In genomic region chr3:160459450-160459970, GRCh38 we compare ENCODE assay signal across 21 cellular contexts.
"Had no signal": no experiment of that assay in that cellular context is flagged by ENCODE, and none has a peak within 500 bp of the region (broad histone marks: within the 10 kb centered on the region; RNA-seq: fewer than 3 reads in every experiment).

No MANE protein-coding gene starts in this region.

- H3K27ac ChIP-seq: KMS-11, Peyer's patch, SJCRH30 had no signal

- ATAC-seq: PC-3, Right ventricle myocardium inferior, SK-N-SH treated with all-trans-retinoic acid at 6 μM for 48 hours had no signal

- H3K4me1 ChIP-seq: Peyer's patch, SJCRH30 had no signal

- H3K4me3 ChIP-seq: Peyer's patch, SJCRH30 had no signal

- DNase-seq: IMR-90, MM.1S, NCI-H1092 treated with DMSO at 0.1 percent for 48 hours, NCI-H1436, NCI-H187, NCI-H2029, NCI-H2081 treated with DMSO at 0.1 percent for 48 hours, NCI-H2171, NCI-H226, NCI-H446, NCI-H510A, NCI-H524 treated with DMSO at 0.1 percent for 48 hours, NCI-H69, NCI-H774, PC-3, Peyer's patch, SHP77 treated with DMSO at 0.1 percent for 48 hours, SJCRH30 had no signal

- H3K36me3 ChIP-seq: Peyer's patch, SJCRH30 had no signal

- H3K9ac ChIP-seq: KMS-11 had no signal

- H3K9me3 ChIP-seq: Peyer's patch, SJCRH30 had no signal

- H3K27me3 ChIP-seq: Peyer's patch, SJCRH30 had no signal

- H3K4me2 ChIP-seq: KMS-11 had no signal
